Comparison of ENCODE assay signal across 1 cellular context in genomic region chr15:41866263-41866703, GRCh38.
TF ChIP-seq lines count a peak whose summit lies in the region.

No MANE protein-coding gene starts in this region.

TF ChIP-seq in H1, 55 proteins besides CTCF, POLR2A, EP300 and RAD21:
- TF ChIP-seq KDM5A (IDR thresholded peaks at IDR 0.05; ENCODE audit: low read length): no peak
